Comparison of ENCODE assay signal across 17 cellular contexts in the genomic region with DNA sequence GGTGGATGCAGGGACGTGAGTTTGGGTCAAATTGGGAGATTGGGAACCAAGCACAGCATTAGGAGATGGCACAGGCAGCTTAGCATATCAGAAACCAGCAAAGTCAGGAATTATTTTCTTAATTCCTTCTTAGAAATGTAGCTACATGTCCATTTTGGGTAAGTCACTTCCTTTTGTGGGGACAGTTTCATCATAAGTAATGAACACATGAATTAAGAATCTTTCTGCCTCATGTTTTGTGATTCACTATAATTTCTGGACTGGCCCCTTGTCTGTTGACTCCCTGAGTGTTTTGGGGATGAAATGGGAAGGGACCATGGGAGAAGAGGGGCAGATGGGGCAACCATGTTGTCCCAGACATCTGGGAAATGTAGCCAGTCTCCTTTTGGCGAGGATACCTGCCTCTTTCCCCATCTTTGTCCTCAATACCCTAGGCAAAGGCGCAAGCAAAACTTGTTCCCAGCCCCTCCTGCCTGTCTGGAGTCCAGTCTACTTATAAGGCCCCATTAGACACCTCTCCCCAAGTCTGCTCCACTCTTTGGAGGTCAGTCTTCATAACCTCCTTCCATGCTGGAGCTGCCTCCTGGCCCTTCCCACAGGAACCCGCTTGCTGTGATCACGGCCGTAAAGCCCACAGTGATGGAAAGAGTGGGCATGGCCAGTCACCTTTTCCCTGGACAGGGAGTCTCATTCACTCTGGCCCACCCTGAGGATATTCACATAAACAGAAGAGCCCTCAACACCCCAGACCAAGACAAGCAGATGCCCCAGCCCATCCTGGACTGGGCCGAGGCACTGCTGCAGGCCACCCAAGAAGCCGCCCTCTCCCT. TPM values are rescaled to one million over a fixed set of nuclear protein-coding genes. Genes with fewer than 3 reads are reported as not detected.
A peak's percentile ranks its signal among the peaks of the same experiment; 100 is the strongest.
DNase-seq lines count a peak whose midpoint lies in the region; ATAC-seq, FAIRE-seq and TF ChIP-seq lines count a peak whose summit lies in the region.
"Had no signal": no experiment of that assay in that cellular context is flagged by ENCODE, and none has a peak within 500 bp of the region (broad histone marks: within the 10 kb centered on the region; RNA-seq: fewer than 3 reads in every experiment).

No MANE protein-coding gene starts in this region.

- H3K4me1 Mint-ChIP-seq in activated CD8-positive, alpha-beta T cell treated with anti-CD3 and anti-CD28 coated beads for 36 hours (ENCODE audit: low read depth), result peaks cover 4% of the 10 kb centered on the region
- peaks cover 3% of the 10 kb centered on the region for H3K4me1 Mint-ChIP-seq in activated CD8-positive, alpha-beta T cell treated with anti-CD3 and anti-CD28 coated beads, Interleukin-2, amount 10 ng/mL, durations not matched to agents 7 days and 5 days (ENCODE audit: low read depth)
- H3K4me1 Mint-ChIP-seq in stimulated activated memory B cell treated with anti-CD40 and anti-IgM and Interleukin-4, amounts not matched to agents 10 μg/mL and 1 μg/mL and 100 μg/mL, for 72 hours, result peaks cover 16% of the 10 kb centered on the region

- H3K36me3 ChIP-seq in bronchial epithelial cell (ENCODE audit: control insufficient read depth, insufficient read depth, low read length), result no peaks in the 10 kb centered on the region
- H3K36me3 ChIP-seq: right atrium auricular region had no signal

- FAIRE-seq in bronchial epithelial cell (lab: Jason Lieb, UNC), result no peak

- TF ChIP-seq CTCF in activated CD8-positive, alpha-beta T cell treated with anti-CD3 and anti-CD28 coated beads for 36 hours (IDR thresholded peaks at IDR 0.05), result no peak
- TF ChIP-seq CTCF in bronchial epithelial cell (IDR thresholded peaks at IDR 0.05; ENCODE audit: insufficient read depth, low read length, severe bottlenecking), result no peak

- POLR2A ChIA-PET in activated CD8-positive, alpha-beta T cell treated with anti-CD3 and anti-CD28 coated beads for 36 hours (lab: Charles Lee), result interaction anchor here (0.6 to 0.7 kb wide), 2 partner anchors 33 to 99 kb away, joined by 3 read pairs; no protein-coding TSS in a partner anchor
- POLR2A ChIA-PET in activated CD8-positive, alpha-beta T cell treated with anti-CD3 and anti-CD28 coated beads, Interleukin-2, amount 10 ng/mL, durations not matched to agents 7 days and 5 days (lab: Charles Lee), result interaction anchor here (1.0 kb wide), 1 partner anchor 19 kb away, joined by 3 read pairs; no protein-coding TSS in a partner anchor

- no peaks in the 10 kb centered on the region for H3K27me3 ChIP-seq in bronchial epithelial cell (ENCODE audit: control insufficient read depth, insufficient read depth, low read length)
- H3K27me3 ChIP-seq: right atrium auricular region had no signal

- intact Hi-C loops in activated CD8-positive, alpha-beta T cell treated with anti-CD3 and anti-CD28 coated beads for 36 hours (cut with micrococcal nuclease), result no loop called here
- intact Hi-C loops in head of caudate nucleus (cut with DNase I), result no loop called here

- CTCF ChIA-PET in activated CD8-positive, alpha-beta T cell treated with anti-CD3 and anti-CD28 coated beads for 36 hours (lab: Charles Lee), result no interaction called here
- CTCF ChIA-PET in activated CD8-positive, alpha-beta T cell treated with anti-CD3 and anti-CD28 coated beads, Interleukin-2, amount 10 ng/mL, durations not matched to agents 7 days and 5 days (lab: Charles Lee), result no interaction called here

- H3K27ac Mint-ChIP-seq in activated CD8-positive, alpha-beta T cell treated with anti-CD3 and anti-CD28 coated beads for 36 hours, result peak overlapping the region; percentile 40
- no peak overlapping the region for H3K27ac Mint-ChIP-seq in activated CD8-positive, alpha-beta T cell treated with anti-CD3 and anti-CD28 coated beads, Interleukin-2, amount 10 ng/mL, durations not matched to agents 7 days and 5 days
- peak overlapping the region; percentile 31 for H3K27ac Mint-ChIP-seq in stimulated activated memory B cell treated with anti-CD40 and anti-IgM and Interleukin-4, amounts not matched to agents 10 μg/mL and 1 μg/mL and 100 μg/mL, for 72 hours
- H3K27ac Mint-ChIP-seq: nephron had no signal

- H3K27me3 Mint-ChIP-seq in activated CD8-positive, alpha-beta T cell treated with anti-CD3 and anti-CD28 coated beads for 36 hours, result no peaks in the 10 kb centered on the region
- H3K27me3 Mint-ChIP-seq in activated CD8-positive, alpha-beta T cell treated with anti-CD3 and anti-CD28 coated beads, Interleukin-2, amount 10 ng/mL, durations not matched to agents 7 days and 5 days (ENCODE audit: low read depth), result no peaks in the 10 kb centered on the region
- H3K27me3 Mint-ChIP-seq in stimulated activated memory B cell treated with anti-CD40 and anti-IgM and Interleukin-4, amounts not matched to agents 10 μg/mL and 1 μg/mL and 100 μg/mL, for 72 hours, result no peaks in the 10 kb centered on the region

- no peaks in the 10 kb centered on the region for H3K9me3 Mint-ChIP-seq in activated CD8-positive, alpha-beta T cell treated with anti-CD3 and anti-CD28 coated beads for 36 hours
- H3K9me3 Mint-ChIP-seq in activated CD8-positive, alpha-beta T cell treated with anti-CD3 and anti-CD28 coated beads, Interleukin-2, amount 10 ng/mL, durations not matched to agents 7 days and 5 days (ENCODE audit: insufficient read depth), result no peaks in the 10 kb centered on the region
- no peaks in the 10 kb centered on the region for H3K9me3 Mint-ChIP-seq in stimulated activated memory B cell treated with anti-CD40 and anti-IgM and Interleukin-4, amounts not matched to agents 10 μg/mL and 1 μg/mL and 100 μg/mL, for 72 hours
- H3K9me3 Mint-ChIP-seq: activated T-cell treated with anti-CD3 and anti-CD28 coated beads, Interleukin-2, amount 50 U/mL, for 4 hours; nephron had no signal

- no peak overlapping the region for H3K4me3 ChIP-seq in bronchial epithelial cell (ENCODE audit: low read depth, low read length)
- H3K4me3 ChIP-seq: right atrium auricular region had no signal

- peaks cover 16% of the 10 kb centered on the region for H3K36me3 Mint-ChIP-seq in activated CD8-positive, alpha-beta T cell treated with anti-CD3 and anti-CD28 coated beads for 36 hours (ENCODE audit: low read depth)
- peaks cover 8% of the 10 kb centered on the region for H3K36me3 Mint-ChIP-seq in activated CD8-positive, alpha-beta T cell treated with anti-CD3 and anti-CD28 coated beads, Interleukin-2, amount 10 ng/mL, durations not matched to agents 7 days and 5 days (ENCODE audit: low read depth)
- H3K36me3 Mint-ChIP-seq in stimulated activated memory B cell treated with anti-CD40 and anti-IgM and Interleukin-4, amounts not matched to agents 10 μg/mL and 1 μg/mL and 100 μg/mL, for 72 hours, result peaks cover 26% of the 10 kb centered on the region

- no peak overlapping the region for H3K4me3 Mint-ChIP-seq in activated CD8-positive, alpha-beta T cell treated with anti-CD3 and anti-CD28 coated beads for 36 hours
- H3K4me3 Mint-ChIP-seq in activated CD8-positive, alpha-beta T cell treated with anti-CD3 and anti-CD28 coated beads, Interleukin-2, amount 10 ng/mL, durations not matched to agents 7 days and 5 days, result no peak overlapping the region
- H3K4me3 Mint-ChIP-seq in stimulated activated memory B cell treated with anti-CD40 and anti-IgM and Interleukin-4, amounts not matched to agents 10 μg/mL and 1 μg/mL and 100 μg/mL, for 72 hours, result no peak overlapping the region
- H3K4me3 Mint-ChIP-seq: activated T-cell treated with anti-CD3 and anti-CD28 coated beads, Interleukin-2, amount 50 U/mL, for 4 hours; nephron had no signal

- ATAC-seq in activated CD8-positive, alpha-beta T cell treated with anti-CD3 and anti-CD28 coated beads for 36 hours, result no peak
- ATAC-seq in activated CD8-positive, alpha-beta T cell treated with anti-CD3 and anti-CD28 coated beads, Interleukin-2, amount 10 ng/mL, durations not matched to agents 7 days and 5 days, result no peak
- no peak for ATAC-seq in stimulated activated memory B cell treated with anti-CD40 and anti-IgM and Interleukin-4, amounts not matched to agents 10 μg/mL and 1 μg/mL and 100 μg/mL, for 72 hours
- ATAC-seq: activated T-cell treated with anti-CD3 and anti-CD28 coated beads, Interleukin-2, amount 50 U/mL, for 4 hours; PC-3 had no signal

- DNase-seq in activated CD8-positive, alpha-beta T cell treated with anti-CD3 and anti-CD28 coated beads for 36 hours, result no peak
- no peak for DNase-seq in activated CD8-positive, alpha-beta T cell treated with anti-CD3 and anti-CD28 coated beads, Interleukin-2, amount 10 ng/mL, durations not matched to agents 7 days and 5 days
- DNase-seq in LHCN-M2 (ENCODE audit: low read depth) (peak; percentile 17), bronchial epithelial cell (ENCODE audit: low read depth) (peak; percentile 53), head of caudate nucleus (no peak), COR-L47 (lab: John Stamatoyannopoulos, UW) (no peak), OCI-M1 (lab: John Stamatoyannopoulos, UW) (no peak)
- DNase-seq: activated T-cell treated with anti-CD3 and anti-CD28 coated beads, Interleukin-2, amount 50 U/mL, for 4 hours; anterior cingulate cortex; GOT3; NCI-H1436 treated with DMSO at 0.1 percent for 48 hours; NCI-H446; PC-3; stimulated activated CD4-positive, alpha-beta T cell treated with anti-CD3 and anti-CD28 coated beads, Interleukin-2, amount 100 ng/mL, for 48 hours had no signal

RNA-seq across cellular contexts. Expression of a gene that starts 25.7 kb away (rescaled TPM):
- total RNA-seq in activated CD8-positive, alpha-beta T cell treated with anti-CD3 and anti-CD28 coated beads for 36 hours, result 100 to 1,000 TPM; 348 to 361 TPM
- 100 to 1,000 TPM; 162 to 164 TPM for total RNA-seq in activated CD8-positive, alpha-beta T cell treated with anti-CD3 and anti-CD28 coated beads, Interleukin-2, amount 10 ng/mL, durations not matched to agents 7 days and 5 days
- 59.0 and 60.1 TPM in 2 replicates for total RNA-seq in LHCN-M2 (2014; rRNA removed)
- polyA plus RNA-seq in LHCN-M2 (2012), result 32.7 TPM
- total RNA-seq in bronchial epithelial cell, result 305 and 333 TPM in 2 replicates

RNA-seq across cellular contexts. Expression of a gene that starts 45.5 kb away (rescaled TPM):
- 100 to 1,000 TPM; 150 to 156 TPM for total RNA-seq in activated CD8-positive, alpha-beta T cell treated with anti-CD3 and anti-CD28 coated beads for 36 hours
- 100 to 1,000 TPM; 191 to 208 TPM for total RNA-seq in activated CD8-positive, alpha-beta T cell treated with anti-CD3 and anti-CD28 coated beads, Interleukin-2, amount 10 ng/mL, durations not matched to agents 7 days and 5 days
- total RNA-seq in LHCN-M2 (2014; rRNA removed) (113 and 131 TPM in 2 replicates), bronchial epithelial cell (71.1 and 80.1 TPM in 2 replicates)
- 27.2 TPM for polyA plus RNA-seq in LHCN-M2 (2012)

Comparison
In these comparisons a context has a peak if more than half of its experiments do, and no peak if none do; other contexts are left out.
1. DNase-seq: peak in LHCN-M2 (single experiment) and bronchial epithelial cell (single experiment); none in activated CD8-positive, alpha-beta T cell treated with anti-CD3 and anti-CD28 coated beads for 36 hours (single experiment), activated CD8-positive, alpha-beta T cell treated with anti-CD3 and anti-CD28 coated beads, Interleukin-2, amount 10 ng/mL, durations not matched to agents 7 days and 5 days (single experiment), head of caudate nucleus (0 of 42), COR-L47 (single experiment) and OCI-M1 (single experiment).